In the genomic region with DNA sequence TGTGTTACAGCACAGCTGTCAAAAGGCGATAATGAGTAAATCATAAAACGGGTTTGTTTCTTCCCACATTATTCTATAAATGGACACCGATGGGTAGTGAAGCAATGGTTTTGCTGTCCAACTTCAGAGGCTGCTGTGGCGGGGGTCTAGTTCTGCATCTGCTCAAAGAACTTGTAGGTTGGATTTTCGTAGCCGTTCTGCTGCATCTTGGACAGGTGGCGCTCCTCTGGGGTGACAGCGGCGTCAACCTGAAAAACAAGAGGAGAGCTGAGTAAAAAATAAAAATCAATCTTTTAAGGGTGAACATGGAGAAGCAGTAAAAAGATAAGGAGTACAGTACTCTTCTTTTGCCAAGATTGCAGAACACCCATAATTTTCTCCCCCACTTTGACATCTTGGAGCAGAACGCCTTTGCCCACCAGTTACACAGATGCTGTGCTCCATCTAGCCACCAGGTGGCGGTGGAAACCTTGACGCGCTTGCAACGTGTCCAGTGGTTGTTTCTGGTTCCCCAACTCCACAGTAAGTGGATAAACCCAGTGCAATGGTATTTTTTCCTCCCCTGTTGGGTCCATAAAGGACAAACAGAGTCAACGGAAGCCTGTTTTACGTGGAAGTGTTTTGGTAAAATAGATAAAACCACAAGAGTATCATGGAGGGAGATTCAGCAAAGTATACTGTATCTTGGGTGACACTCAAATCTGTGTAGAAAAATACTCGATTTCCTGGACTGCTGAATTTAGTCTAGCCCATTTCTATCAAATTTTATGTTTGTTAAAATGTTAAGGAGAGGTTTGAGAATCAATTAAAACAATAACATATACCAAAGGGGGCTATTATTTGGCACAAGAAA, we compare ENCODE assay signal across 1 cellular context.
TF ChIP-seq lines count a peak whose summit lies in the region.

No MANE protein-coding gene starts in this region.

TF ChIP-seq in HepG2, 621 proteins besides CTCF, POLR2A, EP300 and RAD21 (continued from another document):
- TF ChIP-seq, protein P1, sequence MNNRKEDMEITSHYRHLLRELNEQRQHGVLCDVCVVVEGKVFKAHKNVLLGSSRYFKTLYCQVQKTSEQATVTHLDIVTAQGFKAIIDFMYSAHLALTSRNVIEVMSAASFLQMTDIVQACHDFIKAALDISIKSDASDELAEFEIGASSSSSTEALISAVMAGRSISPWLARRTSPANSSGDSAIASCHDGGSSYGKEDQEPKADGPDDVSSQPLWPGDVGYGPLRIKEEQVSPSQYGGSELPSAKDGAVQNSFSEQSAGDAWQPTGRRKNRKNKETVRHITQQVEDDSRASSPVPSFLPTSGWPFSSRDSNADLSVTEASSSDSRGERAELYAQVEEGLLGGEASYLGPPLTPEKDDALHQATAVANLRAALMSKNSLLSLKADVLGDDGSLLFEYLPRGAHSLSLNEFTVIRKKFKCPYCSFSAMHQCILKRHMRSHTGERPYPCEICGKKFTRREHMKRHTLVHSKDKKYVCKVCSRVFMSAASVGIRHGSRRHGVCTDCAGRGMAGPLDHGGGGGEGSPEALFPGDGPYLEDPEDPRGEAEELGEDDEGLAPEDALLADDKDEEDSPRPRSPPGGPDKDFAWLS (CRISPR knock-in tag; IDR thresholded peaks at IDR 0.05; ENCODE audit: borderline replicate concordance), result no peak
- peak; percentile 71 for TF ChIP-seq XRCC5 (optimal IDR thresholded peaks at IDR 0.05; ENCODE audit: low read length)
- TF ChIP-seq PAX8 (CRISPR knock-in tag; IDR thresholded peaks at IDR 0.05; ENCODE audit: borderline replicate concordance), result no peak
- TF ChIP-seq ZNF256 (CRISPR knock-in tag; conservative IDR thresholded peaks at IDR 0.05), result no peak
- peak; percentile 74 for TF ChIP-seq SMC3 (IDR thresholded peaks at IDR 0.05; ENCODE audit: low read length)
- TF ChIP-seq ZNF207 (IDR thresholded peaks at IDR 0.05; ENCODE audit: borderline replicate concordance), result no peak
- no peak for TF ChIP-seq SALL2 (CRISPR knock-in tag; IDR thresholded peaks at IDR 0.05)
- TF ChIP-seq ZNF775 (CRISPR knock-in tag; IDR thresholded peaks at IDR 0.05; ENCODE audit: borderline replicate concordance), result no peak
- no peak for TF ChIP-seq TCF7 (IDR thresholded peaks at IDR 0.05; ENCODE audit: low read depth)
- no peak for TF ChIP-seq ZNF644 (CRISPR knock-in tag; IDR thresholded peaks at IDR 0.05; ENCODE audit: low read depth)
- TF ChIP-seq, protein P2, sequence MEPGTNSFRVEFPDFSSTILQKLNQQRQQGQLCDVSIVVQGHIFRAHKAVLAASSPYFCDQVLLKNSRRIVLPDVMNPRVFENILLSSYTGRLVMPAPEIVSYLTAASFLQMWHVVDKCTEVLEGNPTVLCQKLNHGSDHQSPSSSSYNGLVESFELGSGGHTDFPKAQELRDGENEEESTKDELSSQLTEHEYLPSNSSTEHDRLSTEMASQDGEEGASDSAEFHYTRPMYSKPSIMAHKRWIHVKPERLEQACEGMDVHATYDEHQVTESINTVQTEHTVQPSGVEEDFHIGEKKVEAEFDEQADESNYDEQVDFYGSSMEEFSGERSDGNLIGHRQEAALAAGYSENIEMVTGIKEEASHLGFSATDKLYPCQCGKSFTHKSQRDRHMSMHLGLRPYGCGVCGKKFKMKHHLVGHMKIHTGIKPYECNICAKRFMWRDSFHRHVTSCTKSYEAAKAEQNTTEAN (CRISPR knock-in tag; conservative IDR thresholded peaks at IDR 0.05), result no peak
- no peak for TF ChIP-seq TAF15 (IDR thresholded peaks at IDR 0.05; ENCODE audit: low read depth, low read length, poor library complexity, severe bottlenecking)
- peak; percentile 81 for TF ChIP-seq STAG1 (CRISPR knock-in tag; IDR thresholded peaks at IDR 0.05)
- no peak for TF ChIP-seq HMGA1 (CRISPR knock-in tag; conservative IDR thresholded peaks at IDR 0.05)
- no peak for TF ChIP-seq ZNF781 (CRISPR knock-in tag; IDR thresholded peaks at IDR 0.05; ENCODE audit: borderline replicate concordance, not compliant biosample characterization)
- TF ChIP-seq, protein P3, sequence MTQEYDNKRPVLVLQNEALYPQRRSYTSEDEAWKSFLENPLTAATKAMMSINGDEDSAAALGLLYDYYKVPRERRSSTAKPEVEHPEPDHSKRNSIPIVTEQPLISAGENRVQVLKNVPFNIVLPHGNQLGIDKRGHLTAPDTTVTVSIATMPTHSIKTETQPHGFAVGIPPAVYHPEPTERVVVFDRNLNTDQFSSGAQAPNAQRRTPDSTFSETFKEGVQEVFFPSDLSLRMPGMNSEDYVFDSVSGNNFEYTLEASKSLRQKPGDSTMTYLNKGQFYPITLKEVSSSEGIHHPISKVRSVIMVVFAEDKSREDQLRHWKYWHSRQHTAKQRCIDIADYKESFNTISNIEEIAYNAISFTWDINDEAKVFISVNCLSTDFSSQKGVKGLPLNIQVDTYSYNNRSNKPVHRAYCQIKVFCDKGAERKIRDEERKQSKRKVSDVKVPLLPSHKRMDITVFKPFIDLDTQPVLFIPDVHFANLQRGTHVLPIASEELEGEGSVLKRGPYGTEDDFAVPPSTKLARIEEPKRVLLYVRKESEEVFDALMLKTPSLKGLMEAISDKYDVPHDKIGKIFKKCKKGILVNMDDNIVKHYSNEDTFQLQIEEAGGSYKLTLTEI (CRISPR knock-in tag; conservative IDR thresholded peaks at IDR 0.05), result no peak
- no peak for TF ChIP-seq FOSL2 (CRISPR knock-in tag; IDR thresholded peaks at IDR 0.05)
- TF ChIP-seq JUNB (CRISPR knock-in tag; IDR thresholded peaks at IDR 0.05; ENCODE audit: borderline replicate concordance), result no peak
